ENCODE assay signal across 7 cellular contexts in genomic region chr10:14659137-14659536, GRCh38.
DNase-seq lines count a peak whose midpoint lies in the region; ATAC-seq and TF ChIP-seq lines count a peak whose summit lies in the region.
"Not testable (repeated sequence)": the region's sequence is repeated elsewhere in the genome, so short reads cannot be mapped to it uniquely, and the experiment has no call there.

No MANE protein-coding gene starts in this region.

- H3F3A ChIP-seq in DOHH2 (ENCODE audit: control insufficient read depth, insufficient read depth) (peaks cover 39% of the 10 kb centered on the region), SU-DHL-6 (ENCODE audit: insufficient read depth) (peaks cover 53% of the 10 kb centered on the region)

- H3K4me1 ChIP-seq in DOHH2 (ENCODE audit: control insufficient read depth, low read length), result peaks cover 99% of the 10 kb centered on the region

- H3K27me3 ChIP-seq in DOHH2 (ENCODE audit: control insufficient read depth, low read length); SU-DHL-6 (ENCODE audit: low read length): not testable (repeated sequence)

- CTCF ChIA-PET in activated CD8-positive, alpha-beta T cell treated with anti-CD3 and anti-CD28 coated beads, Interleukin-2, amount 10 ng/mL, durations not matched to agents 7 days and 5 days (lab: Charles Lee), result interaction anchor here (0.8 to 2.4 kb wide), 3 partner anchors 9 to 88 kb away, joined by 3 to 9 read pairs (median 6); no protein-coding TSS in a partner anchor

- not testable (repeated sequence) for H3K36me3 Mint-ChIP-seq in IgD-negative memory B cell; activated naive CD8-positive, alpha-beta T cell; immature natural killer cell; stimulated activated effector memory CD8-positive, alpha-beta T cell treated with anti-CD3 and anti-CD28 coated beads, Interleukin-12 subunit alpha, Interleukin-12 subunit beta, amount 100 ng/mL, for 72 hours
- H3K36me3 Mint-ChIP-seq in activated CD8-positive, alpha-beta T cell treated with anti-CD3 and anti-CD28 coated beads, Interleukin-2, amount 10 ng/mL, durations not matched to agents 7 days and 5 days (ENCODE audit: low read depth), result peaks cover 36% of the 10 kb centered on the region

- H3K4me3 ChIP-seq in DOHH2 (ENCODE audit: low read length), result peak overlapping the region; percentile 38
- peak overlapping the region; percentile 18 for H3K4me3 ChIP-seq in SU-DHL-6 (ENCODE audit: insufficient read depth, low read length, poor library complexity, severe bottlenecking)

- H2AFZ ChIP-seq in SU-DHL-6 (ENCODE audit: low read depth, low read length, severe bottlenecking), result not testable (repeated sequence)

- POLR2A ChIA-PET in activated CD8-positive, alpha-beta T cell treated with anti-CD3 and anti-CD28 coated beads, Interleukin-2, amount 10 ng/mL, durations not matched to agents 7 days and 5 days (lab: Charles Lee), result interaction anchor here (0.7 to 2.0 kb wide), 5 partner anchors 9 to 54 kb away, joined by 3 to 5 read pairs (median 3); no protein-coding TSS in a partner anchor

- peak; percentile 7 for ATAC-seq in activated CD8-positive, alpha-beta T cell treated with anti-CD3 and anti-CD28 coated beads, Interleukin-2, amount 10 ng/mL, durations not matched to agents 7 days and 5 days
- ATAC-seq in stimulated activated effector memory CD8-positive, alpha-beta T cell treated with anti-CD3 and anti-CD28 coated beads, Interleukin-12 subunit alpha, Interleukin-12 subunit beta, amount 100 ng/mL, for 72 hours, result not testable (repeated sequence)

- H3K9ac ChIP-seq in SU-DHL-6 (ENCODE audit: low read length), result peak overlapping the region; percentile 48

- H3K79me2 ChIP-seq in DOHH2 (ENCODE audit: control insufficient read depth, low read length); SU-DHL-6 (ENCODE audit: insufficient read depth, low read length): not testable (repeated sequence)

- peak overlapping the region; percentile 76 for H3K4me2 ChIP-seq in DOHH2 (ENCODE audit: low read length)
- H3K4me2 ChIP-seq in SU-DHL-6 (ENCODE audit: low read depth, low read length, poor library complexity, severe bottlenecking), result peak overlapping the region; percentile 73

- DNase-seq in activated CD8-positive, alpha-beta T cell treated with anti-CD3 and anti-CD28 coated beads, Interleukin-2, amount 10 ng/mL, durations not matched to agents 7 days and 5 days; immature natural killer cell; stimulated activated effector memory CD8-positive, alpha-beta T cell treated with anti-CD3 and anti-CD28 coated beads, Interleukin-12 subunit alpha, Interleukin-12 subunit beta, amount 100 ng/mL, for 72 hours (ENCODE audit: low spot score in 2 of 2): not testable (repeated sequence)

- not testable (repeated sequence) for TF ChIP-seq CTCF in DOHH2 (IDR thresholded peaks at IDR 0.05; ENCODE audit: low read depth, low read length, poor library complexity, severe bottlenecking); SU-DHL-6 (IDR thresholded peaks at IDR 0.05; ENCODE audit: insufficient read depth, low read length, poor library complexity, severe bottlenecking)

- H3K27ac ChIP-seq in DOHH2 (ENCODE audit: low read depth, low read length), result peak overlapping the region; percentile 97
- peak overlapping the region; percentile 98 for H3K27ac ChIP-seq in SU-DHL-6 (ENCODE audit: low read depth, low read length)

- not testable (repeated sequence) for H3K9me2 ChIP-seq in DOHH2 (replicated peaks; ENCODE audit: control insufficient read depth, low read length); SU-DHL-6 (replicated peaks; ENCODE audit: insufficient read depth, low read length)

- H3K9me3 Mint-ChIP-seq in IgD-negative memory B cell; activated naive CD8-positive, alpha-beta T cell (ENCODE audit: low read depth); immature natural killer cell; stimulated activated effector memory CD8-positive, alpha-beta T cell treated with anti-CD3 and anti-CD28 coated beads, Interleukin-12 subunit alpha, Interleukin-12 subunit beta, amount 100 ng/mL, for 72 hours: not testable (repeated sequence)
- peaks cover 14% of the 10 kb centered on the region for H3K9me3 Mint-ChIP-seq in activated CD8-positive, alpha-beta T cell treated with anti-CD3 and anti-CD28 coated beads, Interleukin-2, amount 10 ng/mL, durations not matched to agents 7 days and 5 days (ENCODE audit: insufficient read depth)

- H3K27me3 Mint-ChIP-seq in IgD-negative memory B cell; activated CD8-positive, alpha-beta T cell treated with anti-CD3 and anti-CD28 coated beads, Interleukin-2, amount 10 ng/mL, durations not matched to agents 7 days and 5 days (ENCODE audit: low read depth); activated naive CD8-positive, alpha-beta T cell; immature natural killer cell (ENCODE audit: low read depth in 3 of 3): not testable (repeated sequence)

- H3K27ac Mint-ChIP-seq in IgD-negative memory B cell (peak overlapping the region; percentile 71 to 96 (median 95)), immature natural killer cell (peak overlapping the region; percentile 91 to 97 (median 94))
- peak overlapping the region; percentile 91 for H3K27ac Mint-ChIP-seq in activated CD8-positive, alpha-beta T cell treated with anti-CD3 and anti-CD28 coated beads, Interleukin-2, amount 10 ng/mL, durations not matched to agents 7 days and 5 days
- peak overlapping the region; percentile 93 for H3K27ac Mint-ChIP-seq in activated naive CD8-positive, alpha-beta T cell
- peak overlapping the region; percentile 84 for H3K27ac Mint-ChIP-seq in stimulated activated effector memory CD8-positive, alpha-beta T cell treated with anti-CD3 and anti-CD28 coated beads, Interleukin-12 subunit alpha, Interleukin-12 subunit beta, amount 100 ng/mL, for 72 hours

- not testable (repeated sequence) for H3K9me3 ChIP-seq in DOHH2 (ENCODE audit: control insufficient read depth, insufficient read depth, low read length); SU-DHL-6 (ENCODE audit: insufficient read depth, low read length)

- not testable (repeated sequence) for H4K20me1 ChIP-seq in DOHH2 (ENCODE audit: control insufficient read depth, insufficient read depth, low read depth, low read length); SU-DHL-6 (ENCODE audit: low read depth, low read length)

- H3K4me1 Mint-ChIP-seq in IgD-negative memory B cell, result peaks cover 63 to 79% (median 64%) of the 10 kb centered on the region in 3 donors
- peaks cover 59% of the 10 kb centered on the region for H3K4me1 Mint-ChIP-seq in activated CD8-positive, alpha-beta T cell treated with anti-CD3 and anti-CD28 coated beads, Interleukin-2, amount 10 ng/mL, durations not matched to agents 7 days and 5 days (ENCODE audit: low read depth)
- H3K4me1 Mint-ChIP-seq in activated naive CD8-positive, alpha-beta T cell (ENCODE audit: low read depth), result peaks cover 67% of the 10 kb centered on the region
- H3K4me1 Mint-ChIP-seq in immature natural killer cell, result peaks cover 78 to 80% of the 10 kb centered on the region in 2 donors
- H3K4me1 Mint-ChIP-seq in stimulated activated effector memory CD8-positive, alpha-beta T cell treated with anti-CD3 and anti-CD28 coated beads, Interleukin-12 subunit alpha, Interleukin-12 subunit beta, amount 100 ng/mL, for 72 hours, result peaks cover 89% of the 10 kb centered on the region

- peaks cover 18% of the 10 kb centered on the region for H3K36me3 ChIP-seq in DOHH2 (ENCODE audit: control insufficient read depth, low read length)
- not testable (repeated sequence) for H3K36me3 ChIP-seq in SU-DHL-6 (ENCODE audit: low read length)

- H3K4me3 Mint-ChIP-seq in IgD-negative memory B cell, result peak overlapping the region; percentile 28 to 87 (median 64)
- H3K4me3 Mint-ChIP-seq in activated CD8-positive, alpha-beta T cell treated with anti-CD3 and anti-CD28 coated beads, Interleukin-2, amount 10 ng/mL, durations not matched to agents 7 days and 5 days, result peak overlapping the region; percentile 59
- H3K4me3 Mint-ChIP-seq in activated naive CD8-positive, alpha-beta T cell, result peak overlapping the region; percentile 80
- H3K4me3 Mint-ChIP-seq in immature natural killer cell, result peak overlapping the region; percentile 71 to 86 (median 79)
- peak overlapping the region; percentile 54 for H3K4me3 Mint-ChIP-seq in stimulated activated effector memory CD8-positive, alpha-beta T cell treated with anti-CD3 and anti-CD28 coated beads, Interleukin-12 subunit alpha, Interleukin-12 subunit beta, amount 100 ng/mL, for 72 hours
